8 cellular contexts compared by ENCODE assay signal in the genomic region with DNA sequence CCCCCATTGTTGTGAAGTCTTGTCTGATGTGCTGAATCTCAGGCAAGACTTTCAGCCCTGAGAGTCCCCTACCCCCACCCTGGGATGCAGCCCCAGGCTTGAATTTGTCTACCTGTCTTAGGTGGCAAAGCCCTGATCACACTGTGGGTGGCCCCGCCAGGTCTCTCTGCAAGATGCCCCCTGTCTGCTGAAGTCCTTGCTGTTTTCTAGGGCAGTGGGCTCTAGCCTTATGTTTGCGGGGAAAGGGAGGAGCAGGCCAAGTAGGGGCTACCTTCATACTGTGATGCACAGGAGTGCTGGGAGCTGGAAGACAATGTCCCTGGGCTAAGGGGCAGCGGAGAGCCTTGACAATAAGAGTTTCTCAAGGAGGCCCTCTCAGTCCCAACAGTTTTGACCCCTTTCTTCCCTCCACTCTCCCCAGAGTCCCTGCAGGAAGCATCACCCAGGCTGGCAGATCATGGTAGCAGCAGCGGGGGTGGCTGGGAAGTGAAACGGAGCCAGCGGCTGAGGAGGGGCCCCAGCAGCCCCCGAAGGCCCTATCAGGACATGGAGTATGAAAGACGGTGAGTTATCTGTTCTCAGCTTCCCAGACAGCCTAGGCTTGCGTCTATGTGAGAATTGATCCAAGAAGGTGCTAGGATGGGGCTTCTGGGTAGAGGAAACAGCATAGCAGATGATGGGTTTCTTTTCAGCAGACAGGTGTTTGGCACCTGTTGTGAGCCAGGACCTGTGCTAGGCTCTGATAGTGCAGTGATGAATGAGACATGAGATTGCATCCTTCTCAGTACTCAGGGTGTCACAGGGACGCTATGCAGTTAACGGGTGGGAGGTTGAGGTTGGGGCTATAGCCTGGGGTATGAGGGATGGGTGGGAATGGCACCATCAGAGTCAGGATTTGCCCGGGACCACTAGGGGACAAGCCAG. TPM values are rescaled to one million over a fixed set of nuclear protein-coding genes. Genes with fewer than 3 reads are reported as not detected.
DNase-seq lines count a peak whose midpoint lies in the region; ATAC-seq and TF ChIP-seq lines count a peak whose summit lies in the region.

No MANE protein-coding gene starts in this region.

- H3K4me1 Mint-ChIP-seq in MCF 10A (ENCODE audit: insufficient read depth, unreplicated experiment) (peaks cover 10% of the 10 kb centered on the region), naive B cell (peaks cover 17 to 36% (median 26%) of the 10 kb centered on the region in 3 donors)

- H3K4me1 ChIP-seq in BLaER1 (peaks cover 29% of the 10 kb centered on the region), HUES64 (ENCODE audit: insufficient read depth, low read length) (0 out of 2 replicates have a peak, but pooled peaks cover 5% of the 10 kb centered on the region)

- H3K36me3 ChIP-seq in BLaER1 (peaks cover 45% of the 10 kb centered on the region), HUES64 (ENCODE audit: insufficient read depth, low read length) (peaks cover 32% of the 10 kb centered on the region), WERI-Rb-1 (peaks cover 21% of the 10 kb centered on the region)

- 88% methylated on average over 12 of the region's 12 CpGs for WGBS in HUES64

- in situ Hi-C loops in KBM-7 (cut with MboI; ENCODE audit: low pct_unique_long_range_greater_than_20kb, low sequenced_read_pairs): no loop called here

- POLR2A ChIA-PET in MCF 10A (lab: Yijun Ruan, JAX): interaction anchor here (0.6 kb wide), 1 partner anchor 71 kb away, joined by 3 read pairs; no protein-coding TSS in a partner anchor

- H3K9me3 ChIP-seq in BLaER1 (peaks cover 29% of the 10 kb centered on the region), HUES64 (ENCODE audit: insufficient read depth, low read depth, low read length) (no peaks in the 10 kb centered on the region), WERI-Rb-1 (ENCODE audit: severe bottlenecking) (no peaks in the 10 kb centered on the region)

- H3K27me3 ChIP-seq in BLaER1 (0 out of 2 replicates have a peak, but pooled peaks cover 4% of the 10 kb centered on the region), HUES64 (ENCODE audit: insufficient read depth, low read length) (no peaks in the 10 kb centered on the region), WERI-Rb-1 (ENCODE audit: insufficient read depth, low read depth, severe bottlenecking) (peaks cover 11% of the 10 kb centered on the region)

- H3K27me3 Mint-ChIP-seq in MCF 10A (ENCODE audit: insufficient read depth, unreplicated experiment) (peaks cover 35% of the 10 kb centered on the region), naive B cell (no peaks in the 10 kb centered on the region)

- H3K4me2 ChIP-seq in BLaER1: peak overlapping the region; percentile 72

- H3K4me3 ChIP-seq in BLaER1 (peak overlapping the region; percentile 73), HUES64 (ENCODE audit: low read length) (peak overlapping the region; percentile 98), WERI-Rb-1 (ENCODE audit: low read depth, low read length) (no peak overlapping the region)

- no peak for ATAC-seq in naive B cell (ENCODE audit: low read depth in 2 of 2)
- no peak for ATAC-seq in HG03442 (IDR thresholded peaks at IDR 0.05; ENCODE audit: unreplicated experiment)

- no TSS peak for BruUV-seq in MCF 10A (replicated peaks; lab: Mats Ljungman, UMichigan)

- H3K27ac Mint-ChIP-seq in MCF 10A (ENCODE audit: low read depth, unreplicated experiment) (no peak overlapping the region), naive B cell (peak overlapping the region in 2 of 6 donors; percentile 80 to 81)

- H3K4me3 Mint-ChIP-seq in MCF 10A (ENCODE audit: unreplicated experiment): peak overlapping the region; percentile 98
- H3K4me3 Mint-ChIP-seq in naive B cell: peak overlapping the region in 6 of 8 donors; percentile 12 to 99 (median 40)

- H3K9ac ChIP-seq in BLaER1 (peak overlapping the region; percentile 87; the same call in 1 of the 2 replicates), HUES64 (ENCODE audit: low read depth, low read length) (no peak overlapping the region)

- H3K36me3 Mint-ChIP-seq in MCF 10A (ENCODE audit: insufficient read depth, unreplicated experiment) (peaks cover 40% of the 10 kb centered on the region), naive B cell (no peaks in the 10 kb centered on the region)

- H3K9me3 Mint-ChIP-seq in MCF 10A (ENCODE audit: unreplicated experiment): no peaks in the 10 kb centered on the region
- peaks cover 0 to 4% (median 0%) of the 10 kb centered on the region in 7 donors for H3K9me3 Mint-ChIP-seq in naive B cell

- TF ChIP-seq CTCF in MCF 10A (IDR thresholded peaks at IDR 0.05; ENCODE audit: unreplicated experiment) (no peak), WERI-Rb-1 (IDR thresholded peaks at IDR 0.05; ENCODE audit: low read depth, low read length) (no peak)

- H4K20me1 ChIP-seq in BLaER1: peaks cover 63% of the 10 kb centered on the region

- CTCF ChIA-PET in MCF 10A (lab: Yijun Ruan, JAX): no interaction called here

- intact Hi-C loops in MCF 10A (cut with micrococcal nuclease): no loop called here

- DNase-seq in MCF 10A (ENCODE audit: unreplicated experiment) (no peak), naive B cell (no peak), KBM-7 (no peak), WERI-Rb-1 (no peak), HUDEP-2 (lab: John Stamatoyannopoulos, UW; ENCODE audit: unreplicated experiment in 76 of 76) (no peak)

- no peak overlapping the region for H3K27ac ChIP-seq in BLaER1
- no peak overlapping the region for H3K27ac ChIP-seq in HUES64 (ENCODE audit: low read depth, low read length)
- H3K27ac ChIP-seq in WERI-Rb-1: no peak overlapping the region

RNA-seq across cellular contexts. Expression of gene RBM10, which starts 2.2 kb away (rescaled TPM):
- 48.7 TPM for polyA plus RNA-seq in HUES64 (2013, experiment 1 of 2)
- 48.4 TPM for polyA plus RNA-seq in HUES64 (2013, experiment 2 of 2)
- total RNA-seq in MCF 10A (2022): 63.3 and 69.5 TPM in 2 replicates
- 10 to 100 TPM; 11.4 to 33.9 (median 22.1) TPM for polyA plus RNA-seq in naive B cell (ENCODE audit: low read depth in 6 of 6)

RNA-seq across cellular contexts. Expression of gene NDUFB11, which starts 2.7 kb away (rescaled TPM):
- polyA plus RNA-seq in HUES64 (2013, experiment 1 of 2): 89.2 TPM
- polyA plus RNA-seq in HUES64 (2013, experiment 2 of 2): 90.6 TPM
- 91.8 and 98.5 TPM in 2 replicates for total RNA-seq in MCF 10A (2022)
- 100 to 1,000 TPM; 135 to 163 (median 144) TPM for polyA plus RNA-seq in naive B cell (ENCODE audit: low read depth in 6 of 6)

RNA-seq across cellular contexts. Expression of gene UBA1, which starts 46.4 kb away (rescaled TPM):
- polyA plus RNA-seq in HUES64 (2013, experiment 1 of 2): 178 TPM
- polyA plus RNA-seq in HUES64 (2013, experiment 2 of 2): 197 TPM
- 248 and 293 TPM in 2 replicates for total RNA-seq in MCF 10A (2022)
- polyA plus RNA-seq in naive B cell (ENCODE audit: low read depth in 6 of 6): 100 to 1,000 TPM; 151 to 190 (median 174) TPM
